In the genomic region with DNA sequence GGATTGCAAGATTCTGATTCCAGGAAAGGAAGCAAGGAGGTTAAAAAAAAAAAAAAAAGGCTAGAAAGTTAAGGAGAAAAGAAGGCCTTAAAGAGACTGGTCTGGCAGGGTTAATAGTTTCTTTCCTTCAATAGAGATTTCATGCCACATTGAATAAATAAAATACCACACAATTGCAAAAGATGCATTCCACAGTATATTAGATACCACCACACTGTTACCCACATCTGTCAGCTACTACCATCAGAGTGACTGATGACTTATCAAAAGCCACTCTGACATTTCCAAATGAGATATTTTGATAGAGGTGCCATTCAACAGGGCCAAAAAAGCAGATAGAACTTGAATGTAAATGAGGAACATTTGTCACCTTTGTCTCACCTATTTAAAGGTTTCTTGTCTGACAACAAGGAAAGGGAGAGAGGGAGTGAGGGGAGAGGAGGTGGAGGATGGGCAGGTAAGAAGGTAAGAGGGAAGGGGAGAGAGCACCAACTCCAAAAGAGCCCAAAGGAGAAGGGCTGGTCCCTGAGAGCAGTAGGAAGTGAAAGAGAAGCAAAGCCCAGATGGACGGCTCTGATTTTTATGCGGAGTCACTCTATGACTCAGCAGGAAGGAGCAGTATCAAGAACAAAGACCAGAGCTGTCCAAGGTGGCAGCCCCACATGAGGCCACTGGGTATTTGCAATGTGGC, we compare ENCODE assay signal across 8 cellular contexts. TPM values are rescaled to one million over a fixed set of nuclear protein-coding genes. Genes with fewer than 3 reads are reported as not detected.
DNase-seq lines count a peak whose midpoint lies in the region; ATAC-seq, FAIRE-seq and TF ChIP-seq lines count a peak whose summit lies in the region.

No MANE protein-coding gene starts in this region.

- peaks cover 58% of the 10 kb centered on the region for H3K27me3 ChIP-seq in left ventricle myocardium inferior (ENCODE audit: low read depth)
- H3K27me3 ChIP-seq in MG63 = no peaks in the 10 kb centered on the region
- peaks cover 25% of the 10 kb centered on the region for H3K27me3 ChIP-seq in astrocyte (ENCODE audit: insufficient read depth, low read length)
- peaks cover under 1 to 23% of the 10 kb centered on the region in 2 experiments; a peak in 3 of 5 replicates for H3K27me3 ChIP-seq in HepG2 (ENCODE audit: control insufficient read depth in 1 of 2, insufficient read depth in 2 of 2, low read length in 2 of 2)

- peaks cover 56% of the 10 kb centered on the region for H3K27me3 Mint-ChIP-seq in astrocyte (ENCODE audit: low read depth, unreplicated experiment)

- H3K4me1 ChIP-seq in left ventricle myocardium inferior = no peaks in the 10 kb centered on the region
- no peaks in the 10 kb centered on the region for H3K4me1 ChIP-seq in astrocyte (ENCODE audit: insufficient read depth, low read length)
- H3K4me1 ChIP-seq in HepG2 (ENCODE audit: insufficient read depth, low read length) = no peaks in the 10 kb centered on the region

- H4K20me1 ChIP-seq in astrocyte (ENCODE audit: insufficient read depth, low read length) (peaks cover 5% of the 10 kb centered on the region), HepG2 (ENCODE audit: insufficient read depth, low read length) (no peaks in the 10 kb centered on the region)

- H2AFZ ChIP-seq in astrocyte (ENCODE audit: low read depth, low read length) = no peak overlapping the region
- H2AFZ ChIP-seq in HepG2 (ENCODE audit: low read length) = no peak overlapping the region

- peak overlapping the region; percentile 40 for H3K4me2 ChIP-seq in astrocyte (ENCODE audit: low read length)
- no peak overlapping the region for H3K4me2 ChIP-seq in HepG2 (ENCODE audit: low read depth, low read length)

- H3K4me1 Mint-ChIP-seq in astrocyte (ENCODE audit: low read depth, unreplicated experiment) = peaks cover 8% of the 10 kb centered on the region

- peaks cover 4% of the 10 kb centered on the region for H3K36me3 Mint-ChIP-seq in astrocyte (ENCODE audit: low read depth, unreplicated experiment)

- POLR2A ChIA-PET in HepG2 (lab: Yijun Ruan, JAX) = no interaction called here

- TF ChIP-seq EP300 in HepG2 (IDR thresholded peaks at IDR 0.05; ENCODE audit: low read depth in 2 of 2, low read length in 2 of 2) (no peak), HepG2 (CRISPR knock-in tag; IDR thresholded peaks at IDR 0.05; ENCODE audit: borderline replicate concordance) (no peak)

- no peak for FAIRE-seq in astrocyte (lab: Jason Lieb, UNC)
- FAIRE-seq in HepG2 (lab: Jason Lieb, UNC) = no peak

- no peak overlapping the region for H3K9ac ChIP-seq in astrocyte (ENCODE audit: low read length)
- no peak overlapping the region for H3K9ac ChIP-seq in HepG2 (ENCODE audit: insufficient read depth, low read depth, low read length)

- H3K36me3 ChIP-seq in left ventricle myocardium inferior (no peaks in the 10 kb centered on the region), MG63 (no peaks in the 10 kb centered on the region), astrocyte (ENCODE audit: insufficient read depth, low read length) (no peaks in the 10 kb centered on the region), HepG2 (replicated peaks in 1 of 2; ENCODE audit: control insufficient read depth in 1 of 2, insufficient read depth in 2 of 2, low read length in 2 of 2) (no peaks in the 10 kb centered on the region)

- no peak for TF ChIP-seq RAD21 in HepG2 (CRISPR knock-in tag; IDR thresholded peaks at IDR 0.05)

- H3K4me3 Mint-ChIP-seq in astrocyte (ENCODE audit: unreplicated experiment) = peak overlapping the region; percentile 37

- no peak for TF ChIP-seq POLR2A in HepG2 (IDR thresholded peaks at IDR 0.05; ENCODE audit: insufficient read depth in 1 of 2, low read depth in 2 of 2, low read length in 2 of 2)

- CTCF ChIA-PET in HepG2 (lab: Yijun Ruan, JAX; ENCODE audit: low intra/inter-chr PET ratio, low total read pairs) = no interaction called here

- no peak overlapping the region for H3K4me3 ChIP-seq in left ventricle myocardium inferior
- H3K4me3 ChIP-seq in MG63 = no peak overlapping the region
- no peak overlapping the region for H3K4me3 ChIP-seq in astrocyte (ENCODE audit: insufficient read depth, low read depth, low read length)
- H3K4me3 ChIP-seq in HepG2 (replicated peaks in 1 of 3; ENCODE audit: insufficient read depth in 1 of 3, low read depth in 2 of 3, low read length in 3 of 3) = no peak overlapping the region

- no peak for DNase-seq in Right ventricle myocardium superior
- DNase-seq in left ventricle myocardium inferior = no peak
- DNase-seq in MG63 = peak; percentile 78
- peak; percentile 66 for DNase-seq in astrocyte (ENCODE audit: low read depth)
- peak; percentile 26 for DNase-seq in HepG2 (ENCODE audit: low spot score)
- DNase-seq in ecto neural progenitor cell (ENCODE audit: low spot score) = no peak
- DNase-seq in putamen (ENCODE audit: low spot score) = no peak

- TF ChIP-seq CTCF in left ventricle myocardium inferior (IDR thresholded peaks at IDR 0.05; ENCODE audit: borderline replicate concordance) (no peak), astrocyte (IDR thresholded peaks at IDR 0.05; ENCODE audit: insufficient read depth, low read depth, low read length) (no peak), HepG2 (CRISPR knock-in tag; IDR thresholded peaks at IDR 0.05) (no peak)

- H3K9me3 ChIP-seq in left ventricle myocardium inferior (replicated peaks) (no peaks in the 10 kb centered on the region), MG63 (no peaks in the 10 kb centered on the region), astrocyte (ENCODE audit: insufficient read depth, low read depth, low read length) (no peaks in the 10 kb centered on the region), HepG2 (ENCODE audit: low read length) (no peaks in the 10 kb centered on the region)

- BruUV-seq in HepG2 (replicated peaks; lab: Mats Ljungman, UMichigan) = no TSS peak

- intact Hi-C loops in Right ventricle myocardium superior (cut with DNase I) (no loop called here), left ventricle myocardium inferior (cut with micrococcal nuclease) (no loop called here), HepG2 (cut with micrococcal nuclease; ENCODE audit: unreplicated experiment) (no loop called here)

- in situ Hi-C loops in HepG2 (cut with HindIII; ENCODE audit: extremely low pct_ligation_motif_present, low pct_unique_long_range_greater_than_20kb) = no loop called here

- H3K79me2 ChIP-seq in astrocyte (ENCODE audit: insufficient read depth, low read length) = no peaks in the 10 kb centered on the region
- H3K79me2 ChIP-seq in HepG2 (ENCODE audit: insufficient read depth, low read length) = no peaks in the 10 kb centered on the region

- H3K27ac ChIP-seq in left ventricle myocardium inferior (replicated peaks) = no peak overlapping the region
- no peak overlapping the region for H3K27ac ChIP-seq in astrocyte (ENCODE audit: low read depth, low read length)
- H3K27ac ChIP-seq in HepG2 (ENCODE audit: extremely low read length, insufficient read depth, low read length) = no peak overlapping the region

- H3K9me3 Mint-ChIP-seq in astrocyte (ENCODE audit: unreplicated experiment) = no peaks in the 10 kb centered on the region

- WGBS in HepG2 (ENCODE audit: low lambda C conversion rate) = 0% methylated on average over 2 of the region's 2 CpGs

- peak overlapping the region; percentile 83 for H3K27ac Mint-ChIP-seq in astrocyte (ENCODE audit: unreplicated experiment)

- ATAC-seq in Right ventricle myocardium superior (ENCODE audit: poor library complexity) (peak; percentile 39), HepG2 (no peak; the same call in 2 of the 3 replicates), GM21423 (IDR thresholded peaks at IDR 0.05; ENCODE audit: unreplicated experiment) (no peak)

TF ChIP-seq in HepG2, 621 proteins besides CTCF, POLR2A, EP300 and RAD21 (continues in another document):
- TF ChIP-seq TCF7 (IDR thresholded peaks at IDR 0.05; ENCODE audit: low read depth) = peak; percentile 86
- TF ChIP-seq NFE2L2 (IDR thresholded peaks at IDR 0.05; ENCODE audit: low read length) = peak; percentile 88
- peak; percentile 89 for TF ChIP-seq MAFF (IDR thresholded peaks at IDR 0.05; ENCODE audit: low read depth, low read length)

RNA-seq across cellular contexts. Expression of gene LRRN2, which starts 38.3 kb away (rescaled TPM):
- total RNA-seq in Right ventricle myocardium superior (1.7 TPM), left ventricle myocardium inferior (1.4 TPM), astrocyte (4.9 and 5.9 TPM in 2 replicates), HepG2 (2016; rRNA removed; fragmentation: Illumina TruSeq; extraction: Trizol) (not detected in 2 replicates)
- total RNA-seq in MG63 (2014; rRNA removed; shearing (Covaris generic); ENCODE audit: low replicate concordance) = 1.6 and 3.4 TPM in 2 replicates
- not detected in 2 replicates for total RNA-seq in HepG2 (2016; cell fraction: cytosol; rRNA removed; fragmentation: Illumina TruSeq; extraction: Trizol; ENCODE audit: low read depth)
- not detected in 2 replicates for total RNA-seq in HepG2 (2016; cell fraction: insoluble cytoplasmic fraction; rRNA removed; fragmentation: Illumina TruSeq; extraction: Trizol)
- total RNA-seq in HepG2 (2016; cell fraction: membrane; rRNA removed; fragmentation: Illumina TruSeq; extraction: Trizol) = not detected in 2 replicates
- not detected in 2 replicates for total RNA-seq in HepG2 (2016; cell fraction: nucleus; rRNA removed; fragmentation: Illumina TruSeq; extraction: Trizol)
- polyA plus RNA-seq in HepG2 (2011; rRNA removed) = not detected in 2 replicates
- polyA plus RNA-seq in HepG2 (2011; cell fraction: cytosol; rRNA removed) = not detected in 2 replicates
- not detected in 2 replicates for polyA plus RNA-seq in HepG2 (2011; cell fraction: nucleus; rRNA removed)
- 0.04 TPM in 1 of 2 replicates, not detected in the other for polyA plus RNA-seq in HepG2 (2012)
- polyA plus RNA-seq in HepG2 (2016; cell fraction: cytosol; fragmentation: Illumina TruSeq; extraction: Trizol; ENCODE audit: low read depth) = not detected in 2 replicates
- polyA plus RNA-seq in HepG2 (2016; cell fraction: insoluble cytoplasmic fraction; fragmentation: Illumina TruSeq; extraction: Trizol; ENCODE audit: low read depth) = not detected in 2 replicates
- polyA plus RNA-seq in HepG2 (2016; cell fraction: membrane; fragmentation: Illumina TruSeq; extraction: Trizol; ENCODE audit: low read depth) = not detected in 2 replicates
- not detected in 2 replicates for polyA plus RNA-seq in HepG2 (2016; cell fraction: nucleus; fragmentation: Illumina TruSeq; extraction: Trizol; ENCODE audit: insufficient read depth, low read depth)
- not detected in 2 replicates for polyA minus RNA-seq in HepG2 (2011; rRNA and poly(A)+ RNA removed; ENCODE audit: low replicate concordance)
- polyA minus RNA-seq in HepG2 (2011; cell fraction: cytosol; rRNA and poly(A)+ RNA removed) = not detected in 2 replicates
- polyA minus RNA-seq in HepG2 (2011; cell fraction: nucleus; rRNA and poly(A)+ RNA removed) = not detected in 2 replicates

Comparison
In these comparisons a context has a peak if more than half of its experiments do, and no peak if none do; other contexts are left out.
1. DNase-seq: peak in MG63 (single experiment), astrocyte (single experiment) and HepG2 (single experiment); none in Right ventricle myocardium superior (single experiment), left ventricle myocardium inferior (single experiment), ecto neural progenitor cell (single experiment) and putamen (single experiment).